Comparison of ENCODE assay signal across 23 cellular contexts in genomic region chr6:124777834-124778233, GRCh38.
"Had no signal": no experiment of that assay in that cellular context is flagged by ENCODE, and none has a peak within 500 bp of the region (broad histone marks: within the 10 kb centered on the region; RNA-seq: fewer than 3 reads in every experiment).

No MANE protein-coding gene starts in this region.

- H3K4me1 ChIP-seq: colonic mucosa, esophagus muscularis mucosa, esophagus squamous epithelium, foreskin keratinocyte, gastrocnemius medialis, gastroesophageal sphincter, heart left ventricle, heart right ventricle had no signal

- H3K27ac ChIP-seq: colonic mucosa, coronary artery, dorsolateral prefrontal cortex, epithelial cell of prostate, esophagus muscularis mucosa, esophagus squamous epithelium, foreskin keratinocyte, gastrocnemius medialis, gastroesophageal sphincter, heart left ventricle, heart right ventricle had no signal

- H3K9me3 ChIP-seq: colonic mucosa, esophagus muscularis mucosa, esophagus squamous epithelium, gastrocnemius medialis, gastroesophageal sphincter, heart left ventricle, heart right ventricle had no signal

- H3K4me3 ChIP-seq: colonic mucosa, coronary artery, dorsolateral prefrontal cortex, esophagus muscularis mucosa, esophagus squamous epithelium, gastrocnemius medialis, gastroesophageal sphincter, heart left ventricle, heart right ventricle had no signal

- DNase-seq: colonic mucosa; cortex of kidney; dermis blood vessel endothelial cell; dorsolateral prefrontal cortex; effector CD4-positive, alpha-beta T cell; effector CD8-positive, alpha-beta T cell; effector memory CD4-positive, alpha-beta T cell; effector memory CD8-positive, alpha-beta T cell; endodermal cell; erythroblast; esophagus squamous epithelium; foreskin fibroblast; foreskin keratinocyte; foreskin melanocyte; gastrocnemius medialis; glutamatergic neuron; head of caudate nucleus; heart left ventricle; heart right ventricle had no signal

- H3K27me3 ChIP-seq: colonic mucosa, dorsolateral prefrontal cortex, esophagus muscularis mucosa, esophagus squamous epithelium, gastrocnemius medialis, gastroesophageal sphincter, heart left ventricle, heart right ventricle had no signal

- H3K36me3 ChIP-seq: colonic mucosa, esophagus muscularis mucosa, esophagus squamous epithelium, gastrocnemius medialis, gastroesophageal sphincter, heart left ventricle, heart right ventricle had no signal
